Comparison of ENCODE assay signal across 1 cellular context in the genomic region with DNA sequence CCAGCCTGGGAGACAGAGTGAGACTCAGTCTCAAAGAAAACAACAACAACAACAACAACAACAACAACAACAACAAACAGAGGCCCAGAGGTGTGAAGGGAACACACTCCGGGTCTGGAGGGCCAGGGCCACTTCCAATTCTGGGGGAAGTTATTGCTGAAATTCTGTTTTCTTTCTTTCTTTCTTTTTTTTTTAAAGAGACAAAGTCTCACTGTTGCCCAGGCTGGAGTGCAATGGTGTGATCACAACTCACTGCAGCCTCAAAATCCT.
TF ChIP-seq lines count a peak whose summit lies in the region.

No MANE protein-coding gene starts in this region.

TF ChIP-seq in HepG2, 621 proteins besides CTCF, POLR2A, EP300 and RAD21 (continued from another document):
- TF ChIP-seq, protein P1, sequence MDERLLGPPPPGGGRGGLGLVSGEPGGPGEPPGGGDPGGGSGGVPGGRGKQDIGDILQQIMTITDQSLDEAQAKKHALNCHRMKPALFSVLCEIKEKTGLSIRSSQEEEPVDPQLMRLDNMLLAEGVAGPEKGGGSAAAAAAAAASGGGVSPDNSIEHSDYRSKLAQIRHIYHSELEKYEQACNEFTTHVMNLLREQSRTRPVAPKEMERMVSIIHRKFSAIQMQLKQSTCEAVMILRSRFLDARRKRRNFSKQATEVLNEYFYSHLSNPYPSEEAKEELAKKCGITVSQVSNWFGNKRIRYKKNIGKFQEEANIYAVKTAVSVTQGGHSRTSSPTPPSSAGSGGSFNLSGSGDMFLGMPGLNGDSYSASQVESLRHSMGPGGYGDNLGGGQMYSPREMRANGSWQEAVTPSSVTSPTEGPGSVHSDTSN (CRISPR knock-in tag; IDR thresholded peaks at IDR 0.05), result no peak
- TF ChIP-seq MYC (CRISPR knock-in tag; IDR thresholded peaks at IDR 0.05; ENCODE audit: borderline replicate concordance) (no peak), TOPORS (CRISPR knock-in tag; IDR thresholded peaks at IDR 0.05) (no peak), AKAP8 (CRISPR knock-in tag; IDR thresholded peaks at IDR 0.05) (peak; percentile 22; the same call in 1 of the 2 replicates), STAG1 (CRISPR knock-in tag; IDR thresholded peaks at IDR 0.05) (no peak), SIN3B (IDR thresholded peaks at IDR 0.05; ENCODE audit: low read length) (no peak), ZNF644 (CRISPR knock-in tag; IDR thresholded peaks at IDR 0.05; ENCODE audit: low read depth) (no peak), ZNF556 (CRISPR knock-in tag; IDR thresholded peaks at IDR 0.05; ENCODE audit: borderline replicate concordance) (no peak), HNRNPH1 (optimal IDR thresholded peaks at IDR 0.05; ENCODE audit: low read depth, low read length) (no peak), NPAS2 (CRISPR knock-in tag; IDR thresholded peaks at IDR 0.05; ENCODE audit: borderline replicate concordance) (no peak), KLF12 (CRISPR knock-in tag; IDR thresholded peaks at IDR 0.05; ENCODE audit: borderline replicate concordance) (no peak), TBX3 (IDR thresholded peaks at IDR 0.05; ENCODE audit: borderline replicate concordance) (peak; percentile 69; the same call in 1 of the 2 replicates), FOXP1 (IDR thresholded peaks at IDR 0.05) (peak; percentile 100), FOXP1 (CRISPR knock-in tag; IDR thresholded peaks at IDR 0.05) (peak; percentile 58; the same call in 1 of the 2 replicates), SOX13 (IDR thresholded peaks at IDR 0.05) (no peak), SOX13 (CRISPR knock-in tag; conservative IDR thresholded peaks at IDR 0.05 in 1 of 2, IDR thresholded peaks at IDR 0.05 in 1 of 2) (no peak), NFATC3 (CRISPR knock-in tag; IDR thresholded peaks at IDR 0.05) (no peak)
- TF ChIP-seq, protein P2, sequence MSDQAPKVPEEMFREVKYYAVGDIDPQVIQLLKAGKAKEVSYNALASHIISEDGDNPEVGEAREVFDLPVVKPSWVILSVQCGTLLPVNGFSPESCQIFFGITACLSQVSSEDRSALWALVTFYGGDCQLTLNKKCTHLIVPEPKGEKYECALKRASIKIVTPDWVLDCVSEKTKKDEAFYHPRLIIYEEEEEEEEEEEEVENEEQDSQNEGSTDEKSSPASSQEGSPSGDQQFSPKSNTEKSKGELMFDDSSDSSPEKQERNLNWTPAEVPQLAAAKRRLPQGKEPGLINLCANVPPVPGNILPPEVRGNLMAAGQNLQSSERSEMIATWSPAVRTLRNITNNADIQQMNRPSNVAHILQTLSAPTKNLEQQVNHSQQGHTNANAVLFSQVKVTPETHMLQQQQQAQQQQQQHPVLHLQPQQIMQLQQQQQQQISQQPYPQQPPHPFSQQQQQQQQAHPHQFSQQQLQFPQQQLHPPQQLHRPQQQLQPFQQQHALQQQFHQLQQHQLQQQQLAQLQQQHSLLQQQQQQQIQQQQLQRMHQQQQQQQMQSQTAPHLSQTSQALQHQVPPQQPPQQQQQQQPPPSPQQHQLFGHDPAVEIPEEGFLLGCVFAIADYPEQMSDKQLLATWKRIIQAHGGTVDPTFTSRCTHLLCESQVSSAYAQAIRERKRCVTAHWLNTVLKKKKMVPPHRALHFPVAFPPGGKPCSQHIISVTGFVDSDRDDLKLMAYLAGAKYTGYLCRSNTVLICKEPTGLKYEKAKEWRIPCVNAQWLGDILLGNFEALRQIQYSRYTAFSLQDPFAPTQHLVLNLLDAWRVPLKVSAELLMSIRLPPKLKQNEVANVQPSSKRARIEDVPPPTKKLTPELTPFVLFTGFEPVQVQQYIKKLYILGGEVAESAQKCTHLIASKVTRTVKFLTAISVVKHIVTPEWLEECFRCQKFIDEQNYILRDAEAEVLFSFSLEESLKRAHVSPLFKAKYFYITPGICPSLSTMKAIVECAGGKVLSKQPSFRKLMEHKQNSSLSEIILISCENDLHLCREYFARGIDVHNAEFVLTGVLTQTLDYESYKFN (CRISPR knock-in tag; conservative IDR thresholded peaks at IDR 0.05), result no peak
- TF ChIP-seq, protein P3, sequence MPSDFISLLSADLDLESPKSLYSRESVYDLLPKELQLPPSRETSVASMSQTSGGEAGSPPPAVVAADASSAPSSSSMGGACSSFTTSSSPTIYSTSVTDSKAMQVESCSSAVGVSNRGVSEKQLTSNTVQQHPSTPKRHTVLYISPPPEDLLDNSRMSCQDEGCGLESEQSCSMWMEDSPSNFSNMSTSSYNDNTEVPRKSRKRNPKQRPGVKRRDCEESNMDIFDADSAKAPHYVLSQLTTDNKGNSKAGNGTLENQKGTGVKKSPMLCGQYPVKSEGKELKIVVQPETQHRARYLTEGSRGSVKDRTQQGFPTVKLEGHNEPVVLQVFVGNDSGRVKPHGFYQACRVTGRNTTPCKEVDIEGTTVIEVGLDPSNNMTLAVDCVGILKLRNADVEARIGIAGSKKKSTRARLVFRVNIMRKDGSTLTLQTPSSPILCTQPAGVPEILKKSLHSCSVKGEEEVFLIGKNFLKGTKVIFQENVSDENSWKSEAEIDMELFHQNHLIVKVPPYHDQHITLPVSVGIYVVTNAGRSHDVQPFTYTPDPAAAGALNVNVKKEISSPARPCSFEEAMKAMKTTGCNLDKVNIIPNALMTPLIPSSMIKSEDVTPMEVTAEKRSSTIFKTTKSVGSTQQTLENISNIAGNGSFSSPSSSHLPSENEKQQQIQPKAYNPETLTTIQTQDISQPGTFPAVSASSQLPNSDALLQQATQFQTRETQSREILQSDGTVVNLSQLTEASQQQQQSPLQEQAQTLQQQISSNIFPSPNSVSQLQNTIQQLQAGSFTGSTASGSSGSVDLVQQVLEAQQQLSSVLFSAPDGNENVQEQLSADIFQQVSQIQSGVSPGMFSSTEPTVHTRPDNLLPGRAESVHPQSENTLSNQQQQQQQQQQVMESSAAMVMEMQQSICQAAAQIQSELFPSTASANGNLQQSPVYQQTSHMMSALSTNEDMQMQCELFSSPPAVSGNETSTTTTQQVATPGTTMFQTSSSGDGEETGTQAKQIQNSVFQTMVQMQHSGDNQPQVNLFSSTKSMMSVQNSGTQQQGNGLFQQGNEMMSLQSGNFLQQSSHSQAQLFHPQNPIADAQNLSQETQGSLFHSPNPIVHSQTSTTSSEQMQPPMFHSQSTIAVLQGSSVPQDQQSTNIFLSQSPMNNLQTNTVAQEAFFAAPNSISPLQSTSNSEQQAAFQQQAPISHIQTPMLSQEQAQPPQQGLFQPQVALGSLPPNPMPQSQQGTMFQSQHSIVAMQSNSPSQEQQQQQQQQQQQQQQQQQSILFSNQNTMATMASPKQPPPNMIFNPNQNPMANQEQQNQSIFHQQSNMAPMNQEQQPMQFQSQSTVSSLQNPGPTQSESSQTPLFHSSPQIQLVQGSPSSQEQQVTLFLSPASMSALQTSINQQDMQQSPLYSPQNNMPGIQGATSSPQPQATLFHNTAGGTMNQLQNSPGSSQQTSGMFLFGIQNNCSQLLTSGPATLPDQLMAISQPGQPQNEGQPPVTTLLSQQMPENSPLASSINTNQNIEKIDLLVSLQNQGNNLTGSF (CRISPR knock-in tag; IDR thresholded peaks at IDR 0.05), result no peak
- TF ChIP-seq, protein P4, sequence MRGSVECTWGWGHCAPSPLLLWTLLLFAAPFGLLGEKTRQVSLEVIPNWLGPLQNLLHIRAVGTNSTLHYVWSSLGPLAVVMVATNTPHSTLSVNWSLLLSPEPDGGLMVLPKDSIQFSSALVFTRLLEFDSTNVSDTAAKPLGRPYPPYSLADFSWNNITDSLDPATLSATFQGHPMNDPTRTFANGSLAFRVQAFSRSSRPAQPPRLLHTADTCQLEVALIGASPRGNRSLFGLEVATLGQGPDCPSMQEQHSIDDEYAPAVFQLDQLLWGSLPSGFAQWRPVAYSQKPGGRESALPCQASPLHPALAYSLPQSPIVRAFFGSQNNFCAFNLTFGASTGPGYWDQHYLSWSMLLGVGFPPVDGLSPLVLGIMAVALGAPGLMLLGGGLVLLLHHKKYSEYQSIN (CRISPR knock-in tag; IDR thresholded peaks at IDR 0.05; ENCODE audit: borderline replicate concordance), result no peak
- TF ChIP-seq, protein P5, sequence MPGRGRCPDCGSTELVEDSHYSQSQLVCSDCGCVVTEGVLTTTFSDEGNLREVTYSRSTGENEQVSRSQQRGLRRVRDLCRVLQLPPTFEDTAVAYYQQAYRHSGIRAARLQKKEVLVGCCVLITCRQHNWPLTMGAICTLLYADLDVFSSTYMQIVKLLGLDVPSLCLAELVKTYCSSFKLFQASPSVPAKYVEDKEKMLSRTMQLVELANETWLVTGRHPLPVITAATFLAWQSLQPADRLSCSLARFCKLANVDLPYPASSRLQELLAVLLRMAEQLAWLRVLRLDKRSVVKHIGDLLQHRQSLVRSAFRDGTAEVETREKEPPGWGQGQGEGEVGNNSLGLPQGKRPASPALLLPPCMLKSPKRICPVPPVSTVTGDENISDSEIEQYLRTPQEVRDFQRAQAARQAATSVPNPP (CRISPR knock-in tag; IDR thresholded peaks at IDR 0.05), result no peak
- TF ChIP-seq, protein P6, sequence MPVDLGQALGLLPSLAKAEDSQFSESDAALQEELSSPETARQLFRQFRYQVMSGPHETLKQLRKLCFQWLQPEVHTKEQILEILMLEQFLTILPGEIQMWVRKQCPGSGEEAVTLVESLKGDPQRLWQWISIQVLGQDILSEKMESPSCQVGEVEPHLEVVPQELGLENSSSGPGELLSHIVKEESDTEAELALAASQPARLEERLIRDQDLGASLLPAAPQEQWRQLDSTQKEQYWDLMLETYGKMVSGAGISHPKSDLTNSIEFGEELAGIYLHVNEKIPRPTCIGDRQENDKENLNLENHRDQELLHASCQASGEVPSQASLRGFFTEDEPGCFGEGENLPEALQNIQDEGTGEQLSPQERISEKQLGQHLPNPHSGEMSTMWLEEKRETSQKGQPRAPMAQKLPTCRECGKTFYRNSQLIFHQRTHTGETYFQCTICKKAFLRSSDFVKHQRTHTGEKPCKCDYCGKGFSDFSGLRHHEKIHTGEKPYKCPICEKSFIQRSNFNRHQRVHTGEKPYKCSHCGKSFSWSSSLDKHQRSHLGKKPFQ (CRISPR knock-in tag; IDR thresholded peaks at IDR 0.05; ENCODE audit: insufficient replicate concordance), result peak; percentile 37
- TF ChIP-seq, protein P7, sequence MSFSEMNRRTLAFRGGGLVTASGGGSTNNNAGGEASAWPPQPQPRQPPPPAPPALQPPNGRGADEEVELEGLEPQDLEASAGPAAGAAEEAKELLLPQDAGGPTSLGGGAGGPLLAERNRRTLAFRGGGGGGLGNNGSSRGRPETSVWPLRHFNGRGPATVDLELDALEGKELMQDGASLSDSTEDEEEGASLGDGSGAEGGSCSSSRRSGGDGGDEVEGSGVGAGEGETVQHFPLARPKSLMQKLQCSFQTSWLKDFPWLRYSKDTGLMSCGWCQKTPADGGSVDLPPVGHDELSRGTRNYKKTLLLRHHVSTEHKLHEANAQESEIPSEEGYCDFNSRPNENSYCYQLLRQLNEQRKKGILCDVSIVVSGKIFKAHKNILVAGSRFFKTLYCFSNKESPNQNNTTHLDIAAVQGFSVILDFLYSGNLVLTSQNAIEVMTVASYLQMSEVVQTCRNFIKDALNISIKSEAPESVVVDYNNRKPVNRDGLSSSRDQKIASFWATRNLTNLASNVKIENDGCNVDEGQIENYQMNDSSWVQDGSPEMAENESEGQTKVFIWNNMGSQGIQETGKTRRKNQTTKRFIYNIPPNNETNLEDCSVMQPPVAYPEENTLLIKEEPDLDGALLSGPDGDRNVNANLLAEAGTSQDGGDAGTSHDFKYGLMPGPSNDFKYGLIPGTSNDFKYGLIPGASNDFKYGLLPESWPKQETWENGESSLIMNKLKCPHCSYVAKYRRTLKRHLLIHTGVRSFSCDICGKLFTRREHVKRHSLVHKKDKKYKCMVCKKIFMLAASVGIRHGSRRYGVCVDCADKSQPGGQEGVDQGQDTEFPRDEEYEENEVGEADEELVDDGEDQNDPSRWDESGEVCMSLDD (CRISPR knock-in tag; IDR thresholded peaks at IDR 0.05; ENCODE audit: borderline replicate concordance), result no peak
- TF ChIP-seq, protein P8, sequence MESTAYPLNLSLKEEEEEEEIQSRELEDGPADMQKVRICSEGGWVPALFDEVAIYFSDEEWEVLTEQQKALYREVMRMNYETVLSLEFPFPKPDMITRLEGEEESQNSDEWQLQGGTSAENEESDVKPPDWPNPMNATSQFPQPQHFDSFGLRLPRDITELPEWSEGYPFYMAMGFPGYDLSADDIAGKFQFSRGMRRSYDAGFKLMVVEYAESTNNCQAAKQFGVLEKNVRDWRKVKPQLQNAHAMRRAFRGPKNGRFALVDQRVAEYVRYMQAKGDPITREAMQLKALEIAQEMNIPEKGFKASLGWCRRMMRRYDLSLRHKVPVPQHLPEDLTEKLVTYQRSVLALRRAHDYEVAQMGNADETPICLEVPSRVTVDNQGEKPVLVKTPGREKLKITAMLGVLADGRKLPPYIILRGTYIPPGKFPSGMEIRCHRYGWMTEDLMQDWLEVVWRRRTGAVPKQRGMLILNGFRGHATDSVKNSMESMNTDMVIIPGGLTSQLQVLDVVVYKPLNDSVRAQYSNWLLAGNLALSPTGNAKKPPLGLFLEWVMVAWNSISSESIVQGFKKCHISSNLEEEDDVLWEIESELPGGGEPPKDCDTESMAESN (CRISPR knock-in tag; conservative IDR thresholded peaks at IDR 0.05), result no peak
- TF ChIP-seq, protein P9, sequence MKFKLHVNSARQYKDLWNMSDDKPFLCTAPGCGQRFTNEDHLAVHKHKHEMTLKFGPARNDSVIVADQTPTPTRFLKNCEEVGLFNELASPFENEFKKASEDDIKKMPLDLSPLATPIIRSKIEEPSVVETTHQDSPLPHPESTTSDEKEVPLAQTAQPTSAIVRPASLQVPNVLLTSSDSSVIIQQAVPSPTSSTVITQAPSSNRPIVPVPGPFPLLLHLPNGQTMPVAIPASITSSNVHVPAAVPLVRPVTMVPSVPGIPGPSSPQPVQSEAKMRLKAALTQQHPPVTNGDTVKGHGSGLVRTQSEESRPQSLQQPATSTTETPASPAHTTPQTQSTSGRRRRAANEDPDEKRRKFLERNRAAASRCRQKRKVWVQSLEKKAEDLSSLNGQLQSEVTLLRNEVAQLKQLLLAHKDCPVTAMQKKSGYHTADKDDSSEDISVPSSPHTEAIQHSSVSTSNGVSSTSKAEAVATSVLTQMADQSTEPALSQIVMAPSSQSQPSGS (CRISPR knock-in tag; IDR thresholded peaks at IDR 0.05), result no peak
TF ChIP-seq in HepG2: peak in this region for 7.
